8 cellular contexts compared by ENCODE assay signal in the genomic region with DNA sequence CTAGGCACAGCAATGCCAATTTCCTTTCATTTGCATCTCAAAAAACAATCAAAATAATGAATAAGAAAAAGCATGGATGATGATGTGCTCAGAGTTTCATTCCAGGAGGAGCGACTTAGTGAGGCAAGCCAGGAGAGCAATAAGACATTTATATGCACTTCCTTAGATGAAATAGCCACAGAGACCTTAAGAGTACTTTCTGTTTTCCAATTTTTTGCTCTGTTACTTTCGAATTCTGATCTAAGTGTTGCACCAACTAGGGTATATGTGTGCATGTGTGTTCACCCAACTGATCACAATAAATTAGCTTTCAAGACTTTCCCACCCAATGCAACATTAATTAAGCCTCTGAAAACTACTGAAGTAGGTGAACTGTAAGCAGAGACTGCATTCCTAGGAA. TPM values are rescaled to one million over a fixed set of nuclear protein-coding genes. Genes with fewer than 3 reads are reported as not detected.
DNase-seq lines count a peak whose midpoint lies in the region; ATAC-seq and TF ChIP-seq lines count a peak whose summit lies in the region.

No MANE protein-coding gene starts in this region.

- DNase-seq in activated naive CD4-positive, alpha-beta T cell treated with anti-CD3 and anti-CD28 coated beads, Interleukin-2, amount 10 ng/mL, durations not matched to agents 7 days and 5 days: no peak
- DNase-seq in activated naive CD4-positive, alpha-beta T cell treated with Interleukin-2 at 50 U/mL for 16 hours: no peak
- DNase-seq in MCF 10A (ENCODE audit: unreplicated experiment) (peak; percentile 35), lung (ENCODE audit: low spot score) (no peak), transverse colon (no peak)

- peaks cover 7% of the 10 kb centered on the region for H3K9me3 Mint-ChIP-seq in activated naive CD4-positive, alpha-beta T cell treated with anti-CD3 and anti-CD28 coated beads, Interleukin-2, amount 10 ng/mL, durations not matched to agents 7 days and 5 days
- peaks cover 12% of the 10 kb centered on the region for H3K9me3 Mint-ChIP-seq in MCF 10A (ENCODE audit: unreplicated experiment)

- peak overlapping the region; percentile 71 for H3K4me3 Mint-ChIP-seq in activated naive CD4-positive, alpha-beta T cell treated with anti-CD3 and anti-CD28 coated beads, Interleukin-2, amount 10 ng/mL, durations not matched to agents 7 days and 5 days
- peak overlapping the region; percentile 92 for H3K4me3 Mint-ChIP-seq in MCF 10A (ENCODE audit: unreplicated experiment)

- in situ Hi-C loops in transverse colon (cut with MboI; ENCODE audit: low pct_ligation_motif_present in 1 of 4, low pct_unique_long_range_greater_than_20kb in 1 of 4, low sequenced_read_pairs in 3 of 4): no loop called here

- no peak overlapping the region for H3K27ac ChIP-seq in lung (ENCODE audit: low read depth in 1 of 2, low read length in 1 of 2)
- H3K27ac ChIP-seq in transverse colon: peak overlapping the region; percentile 69 to 82 (median 79)

- peaks cover 33% of the 10 kb centered on the region for H3K27me3 Mint-ChIP-seq in activated naive CD4-positive, alpha-beta T cell treated with anti-CD3 and anti-CD28 coated beads, Interleukin-2, amount 10 ng/mL, durations not matched to agents 7 days and 5 days
- H3K27me3 Mint-ChIP-seq in MCF 10A (ENCODE audit: insufficient read depth, unreplicated experiment): no peaks in the 10 kb centered on the region

- no peak for TF ChIP-seq CTCF in MCF 10A (IDR thresholded peaks at IDR 0.05; ENCODE audit: unreplicated experiment)
- no peak for TF ChIP-seq CTCF in lung (IDR thresholded peaks at IDR 0.05; ENCODE audit: control extremely low read depth, extremely low read depth)
- no peak for TF ChIP-seq CTCF in transverse colon (IDR thresholded peaks at IDR 0.05)

- POLR2A ChIA-PET in MCF 10A (lab: Yijun Ruan, JAX): interaction anchor here (0.6 to 3.6 kb wide), 22 partner anchors 9 to 151 kb away, joined by 3 to 42 read pairs (median 6); no protein-coding TSS in a partner anchor

- no peak for TF ChIP-seq EP300 in transverse colon (IDR thresholded peaks at IDR 0.05; ENCODE audit: low read depth)

- TF ChIP-seq POLR2A in transverse colon (IDR thresholded peaks at IDR 0.05): no peak

- no peaks in the 10 kb centered on the region for H3K36me3 ChIP-seq in lung (ENCODE audit: control insufficient read depth in 2 of 2, insufficient read depth in 2 of 2, low read length in 2 of 2)
- no peaks in the 10 kb centered on the region for H3K36me3 ChIP-seq in transverse colon

- 15 to 19% methylated on average over 2 of the region's 2 CpGs for WGBS in lung, 2 donors
- 21 to 28% methylated on average over 2 of the region's 2 CpGs for WGBS in transverse colon (ENCODE audit: low coverage in 1 of 2), 2 donors

- BruUV-seq in MCF 10A (replicated peaks; lab: Mats Ljungman, UMichigan): TSS peak; percentile 52

- intact Hi-C loops in MCF 10A (cut with micrococcal nuclease) (loop anchor here (1.0 to 10.0 kb wide), 5 partner anchors 54 to 154 kb away; no protein-coding TSS in a partner anchor), transverse colon (cut with DNase I; ENCODE audit: low total_unique reads) (no loop called here)

- ATAC-seq in lung (ENCODE audit: insufficient read depth, low FRiP score) (peak; percentile 12), GM18873 (IDR thresholded peaks at IDR 0.05; ENCODE audit: low FRiP score, unreplicated experiment) (no peak), GM18502 (IDR thresholded peaks at IDR 0.05; ENCODE audit: poor library complexity, unreplicated experiment) (no peak), HG02798 (IDR thresholded peaks at IDR 0.05; ENCODE audit: poor library complexity, unreplicated experiment) (no peak)

- H3K4me1 ChIP-seq in lung (ENCODE audit: control insufficient read depth in 2 of 2, insufficient read depth in 2 of 2, low read length in 2 of 2) (peaks cover 0 to 1% of the 10 kb centered on the region in 2 donors), transverse colon (peaks cover 0 to 22% (median 8%) of the 10 kb centered on the region in 4 donors)

- peaks cover 19% of the 10 kb centered on the region for H3K4me1 Mint-ChIP-seq in activated naive CD4-positive, alpha-beta T cell treated with anti-CD3 and anti-CD28 coated beads, Interleukin-2, amount 10 ng/mL, durations not matched to agents 7 days and 5 days
- H3K4me1 Mint-ChIP-seq in MCF 10A (ENCODE audit: insufficient read depth, unreplicated experiment): peaks cover 60% of the 10 kb centered on the region

- peaks cover 0 to 1% of the 10 kb centered on the region in 2 donors for H3K9me3 ChIP-seq in lung (ENCODE audit: control insufficient read depth in 2 of 2, insufficient read depth in 1 of 2, low read length in 1 of 2)
- H3K9me3 ChIP-seq in transverse colon: peaks cover 0 to 3% of the 10 kb centered on the region in 2 donors

- no peaks in the 10 kb centered on the region for H3K36me3 Mint-ChIP-seq in activated naive CD4-positive, alpha-beta T cell treated with anti-CD3 and anti-CD28 coated beads, Interleukin-2, amount 10 ng/mL, durations not matched to agents 7 days and 5 days
- peaks cover 6% of the 10 kb centered on the region for H3K36me3 Mint-ChIP-seq in MCF 10A (ENCODE audit: insufficient read depth, unreplicated experiment)

- CTCF ChIA-PET in activated naive CD4-positive, alpha-beta T cell treated with anti-CD3 and anti-CD28 coated beads, Interleukin-2, amount 10 ng/mL, durations not matched to agents 7 days and 5 days (lab: Charles Lee): interaction anchor here (0.9 to 1.0 kb wide), 2 partner anchors 10 to 11 kb away, joined by 3 read pairs; no protein-coding TSS in a partner anchor
- CTCF ChIA-PET in MCF 10A (lab: Yijun Ruan, JAX): interaction anchor here (0.6 to 1.4 kb wide), 6 partner anchors 9 to 158 kb away, joined by 3 to 4 read pairs (median 3); no protein-coding TSS in a partner anchor

- H3K27me3 ChIP-seq in lung (ENCODE audit: control insufficient read depth, insufficient read depth): no peaks in the 10 kb centered on the region
- H3K27me3 ChIP-seq in transverse colon: no peaks in the 10 kb centered on the region

- H3K27ac Mint-ChIP-seq in activated naive CD4-positive, alpha-beta T cell treated with anti-CD3 and anti-CD28 coated beads, Interleukin-2, amount 10 ng/mL, durations not matched to agents 7 days and 5 days: peak overlapping the region; percentile 73
- H3K27ac Mint-ChIP-seq in MCF 10A (ENCODE audit: low read depth, unreplicated experiment): peak overlapping the region; percentile 75

- H3K4me3 ChIP-seq in lung (peak overlapping the region; percentile 29), transverse colon (peak overlapping the region in 3 of 4 donors; percentile 39 to 66 (median 42))

RNA-seq across cellular contexts. Expression of gene RAB27B, which starts 0.7 kb away (rescaled TPM):
- total RNA-seq in MCF 10A (2022) (32.2 and 73.5 TPM in 2 replicates), lung (10 to 100 TPM in 1 of 2 donors, 1 to 10 TPM in 1; 8.2 to 21.5 TPM), transverse colon (1 to 10 TPM; 1.2 to 6.0 (median 3.5) TPM)
- polyA plus RNA-seq in lung: 1 to 10 TPM; 5.0 to 6.7 TPM

Comparison
In these comparisons a context has a peak if more than half of its experiments do, and no peak if none do; other contexts are left out.
1. H3K27ac ChIP-seq: peak in transverse colon (4 of 4); none in lung (0 of 2).